Comparison of ENCODE assay signal across 8 cellular contexts in genomic region chr9:137045294-137046093, GRCh38. TPM values are rescaled to one million over a fixed set of nuclear protein-coding genes. Genes with fewer than 3 reads are reported as not detected.
DNase-seq lines count a peak whose midpoint lies in the region; ATAC-seq and TF ChIP-seq lines count a peak whose summit lies in the region.

No MANE protein-coding gene starts in this region.

- no peak overlapping the region for H3K27ac ChIP-seq in rectal smooth muscle tissue (ENCODE audit: low read depth, low read length)

- H3K36me3 ChIP-seq in rectal smooth muscle tissue (ENCODE audit: control insufficient read depth, insufficient read depth, low read length): no peaks in the 10 kb centered on the region

- DNase-seq in stimulated activated CD4-positive, alpha-beta T cell treated with anti-CD3 and anti-CD28 coated beads, Interleukin-15, amount 100 ng/mL, for 24 hours: peak; percentile 55
- no peak for DNase-seq in stimulated activated CD4-positive, alpha-beta T cell treated with anti-CD3 and anti-CD28 coated beads, Interleukin-1b, Interleukin-23, amount 100 ng/mL, for 48 hours
- peak; percentile 38 for DNase-seq in activated CD8-positive, alpha-beta T cell treated with anti-CD3 and anti-CD28 coated beads for 36 hours
- DNase-seq in Right ventricle myocardium superior (peak; percentile 72), posterior vena cava (ENCODE audit: low spot score) (no peak)

- ATAC-seq in activated CD8-positive, alpha-beta T cell treated with anti-CD3 and anti-CD28 coated beads for 36 hours: peak; percentile 7
- ATAC-seq in Right ventricle myocardium superior (ENCODE audit: poor library complexity) (peak; percentile 11), HG02759 (IDR thresholded peaks at IDR 0.05; ENCODE audit: unreplicated experiment) (no peak), GM21447 (IDR thresholded peaks at IDR 0.05; ENCODE audit: unreplicated experiment) (no peak)

- H3K4me3 ChIP-seq in rectal smooth muscle tissue (ENCODE audit: low read length): peak overlapping the region; percentile 68

- no peak for TF ChIP-seq CTCF in activated CD8-positive, alpha-beta T cell treated with anti-CD3 and anti-CD28 coated beads for 36 hours (IDR thresholded peaks at IDR 0.05)

- no peaks in the 10 kb centered on the region for H3K36me3 Mint-ChIP-seq in activated CD8-positive, alpha-beta T cell treated with anti-CD3 and anti-CD28 coated beads for 36 hours (ENCODE audit: low read depth)

- no peaks in the 10 kb centered on the region for H3K9me3 Mint-ChIP-seq in activated CD8-positive, alpha-beta T cell treated with anti-CD3 and anti-CD28 coated beads for 36 hours

- POLR2A ChIA-PET in activated CD8-positive, alpha-beta T cell treated with anti-CD3 and anti-CD28 coated beads for 36 hours (lab: Charles Lee): no interaction called here

- no peak overlapping the region for H3K27ac Mint-ChIP-seq in activated CD8-positive, alpha-beta T cell treated with anti-CD3 and anti-CD28 coated beads for 36 hours

- peaks cover 10% of the 10 kb centered on the region for H3K4me1 Mint-ChIP-seq in activated CD8-positive, alpha-beta T cell treated with anti-CD3 and anti-CD28 coated beads for 36 hours (ENCODE audit: low read depth)

- H3K27me3 ChIP-seq in rectal smooth muscle tissue (ENCODE audit: control insufficient read depth, insufficient read depth, low read length): peaks cover 25% of the 10 kb centered on the region

- no peak overlapping the region for H3K9ac ChIP-seq in rectal smooth muscle tissue (ENCODE audit: low read length)

- CTCF ChIA-PET in activated CD8-positive, alpha-beta T cell treated with anti-CD3 and anti-CD28 coated beads for 36 hours (lab: Charles Lee): interaction anchor here (1.1 to 7.3 kb wide), 7 partner anchors 10 to 25 kb away, joined by 3 to 164 read pairs (median 12); partner anchors contain the start of genes ABCA2 and SAPCD2

- intact Hi-C loops in activated CD8-positive, alpha-beta T cell treated with anti-CD3 and anti-CD28 coated beads for 36 hours (cut with micrococcal nuclease): no loop called here
- intact Hi-C loops in Right ventricle myocardium superior (cut with DNase I): no loop called here
- intact Hi-C loops in posterior vena cava (cut with DNase I): no loop called here

- H3K27me3 Mint-ChIP-seq in activated CD8-positive, alpha-beta T cell treated with anti-CD3 and anti-CD28 coated beads for 36 hours: peaks cover 40% of the 10 kb centered on the region

- peaks cover 17% of the 10 kb centered on the region for H3K4me1 ChIP-seq in rectal smooth muscle tissue (ENCODE audit: control insufficient read depth, insufficient read depth, low read length)

- H3K4me3 Mint-ChIP-seq in activated CD8-positive, alpha-beta T cell treated with anti-CD3 and anti-CD28 coated beads for 36 hours: peak overlapping the region; percentile 63

RNA-seq across cellular contexts. Expression of gene NPDC1, which starts 0.5 kb away (rescaled TPM):
- 10 to 100 TPM; 18.2 to 21.2 TPM for total RNA-seq in activated CD8-positive, alpha-beta T cell treated with anti-CD3 and anti-CD28 coated beads for 36 hours
- total RNA-seq in Right ventricle myocardium superior (59.1 TPM), posterior vena cava (100 to 1,000 TPM; 129 to 133 TPM)

RNA-seq across cellular contexts. Expression of gene ENTPD2, which starts 8.4 kb away (rescaled TPM):
- not detected for total RNA-seq in activated CD8-positive, alpha-beta T cell treated with anti-CD3 and anti-CD28 coated beads for 36 hours
- total RNA-seq in Right ventricle myocardium superior (1.9 TPM), posterior vena cava (1 to 10 TPM in 1 of 2 donors, under 1 TPM in 1; 0.48 to 1.2 TPM)

RNA-seq across cellular contexts. Expression of gene FUT7, which starts 13.6 kb away (rescaled TPM):
- total RNA-seq in activated CD8-positive, alpha-beta T cell treated with anti-CD3 and anti-CD28 coated beads for 36 hours: under 1 TPM in 1 of 2 experiments, not detected in 1; 0.09 TPM
- not detected for total RNA-seq in Right ventricle myocardium superior
- under 1 TPM; 0.24 to 0.32 TPM for total RNA-seq in posterior vena cava

RNA-seq across cellular contexts. Expression of gene ABCA2, which starts 17.5 kb away (rescaled TPM):
- total RNA-seq in activated CD8-positive, alpha-beta T cell treated with anti-CD3 and anti-CD28 coated beads for 36 hours: 10 to 100 TPM; 11.8 to 16.2 TPM
- total RNA-seq in Right ventricle myocardium superior (26.7 TPM), posterior vena cava (10 to 100 TPM; 30.8 to 32.8 TPM)

RNA-seq across cellular contexts. Expression of gene SAPCD2, which starts 24.9 kb away (rescaled TPM):
- 10 to 100 TPM; 13.5 to 13.7 TPM for total RNA-seq in activated CD8-positive, alpha-beta T cell treated with anti-CD3 and anti-CD28 coated beads for 36 hours
- total RNA-seq in Right ventricle myocardium superior (0.22 TPM), posterior vena cava (under 1 TPM; 0.33 to 0.42 TPM)

Comparison
In these comparisons a context has a peak if more than half of its experiments do, and no peak if none do; other contexts are left out.
1. DNase-seq: peak in stimulated activated CD4-positive, alpha-beta T cell treated with anti-CD3 and anti-CD28 coated beads, Interleukin-15, amount 100 ng/mL, for 24 hours (single experiment), activated CD8-positive, alpha-beta T cell treated with anti-CD3 and anti-CD28 coated beads for 36 hours (single experiment) and Right ventricle myocardium superior (single experiment); none in stimulated activated CD4-positive, alpha-beta T cell treated with anti-CD3 and anti-CD28 coated beads, Interleukin-1b, Interleukin-23, amount 100 ng/mL, for 48 hours (single experiment) and posterior vena cava (single experiment).
2. ATAC-seq: peak in activated CD8-positive, alpha-beta T cell treated with anti-CD3 and anti-CD28 coated beads for 36 hours (single experiment) and Right ventricle myocardium superior (single experiment); none in HG02759 (single experiment) and GM21447 (single experiment).